ENCODE assay signal across 32 cellular contexts in the genomic region with DNA sequence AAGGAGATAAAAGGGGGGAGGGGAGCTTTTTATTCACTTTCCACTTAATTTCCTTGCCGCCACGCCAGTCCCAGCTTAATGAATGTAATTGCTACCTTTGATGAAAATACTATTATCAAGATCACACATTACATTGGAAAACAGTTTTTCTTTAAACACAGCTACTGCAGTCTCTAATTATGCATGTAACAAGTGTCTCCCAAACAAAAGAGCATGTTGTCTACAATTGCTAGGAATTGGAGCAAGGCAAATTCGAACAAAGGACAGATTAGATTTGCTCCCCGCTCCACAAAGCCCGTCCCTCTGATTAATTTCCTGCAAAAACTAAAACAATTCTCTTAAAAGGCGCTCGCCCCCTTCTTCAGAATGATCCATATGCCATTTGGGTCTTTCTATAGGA.
DNase-seq lines count a peak whose midpoint lies in the region; TF ChIP-seq lines count a peak whose summit lies in the region.
"Had no signal": no experiment of that assay in that cellular context is flagged by ENCODE, and none has a peak within 500 bp of the region (broad histone marks: within the 10 kb centered on the region; RNA-seq: fewer than 3 reads in every experiment).

No MANE protein-coding gene starts in this region.

- no peaks in the 10 kb centered on the region for H3K36me3 ChIP-seq in esophagus muscularis mucosa
- no peaks in the 10 kb centered on the region for H3K36me3 ChIP-seq in SK-N-SH (replicated peaks in 1 of 2; ENCODE audit: control insufficient read depth in 1 of 2, insufficient read depth in 2 of 2, low read length in 1 of 2)
- H3K36me3 ChIP-seq: breast epithelium, heart right ventricle, lower lobe of right lung, right lobe of liver, suprapubic skin had no signal

- peaks cover 8% of the 10 kb centered on the region for H3K36me3 Mint-ChIP-seq in glutamatergic neuron (ENCODE audit: unreplicated experiment)
- H3K36me3 Mint-ChIP-seq: stimulated activated effector memory CD8-positive, alpha-beta T cell treated with anti-CD3 and anti-CD28 coated beads, Interleukin-12 subunit alpha, Interleukin-12 subunit beta, amount 100 ng/mL, for 72 hours; T-cell had no signal

- CTCF ChIA-PET in SK-N-SH (lab: Yijun Ruan, JAX), result interaction anchor here (1.3 to 1.4 kb wide), 3 partner anchors 11 to 64 kb away, joined by 3 to 5 read pairs (median 4); no protein-coding TSS in a partner anchor

- intact Hi-C loops in esophagus muscularis mucosa (cut with DNase I), result no loop called here

- no peaks in the 10 kb centered on the region for H3F3A ChIP-seq in SK-N-SH (replicated peaks; ENCODE audit: insufficient read depth)

- no peaks in the 10 kb centered on the region for H3K4me1 ChIP-seq in esophagus muscularis mucosa
- H3K4me1 ChIP-seq in SK-N-SH (ENCODE audit: control insufficient read depth in 1 of 2, insufficient read depth in 2 of 2, low read depth in 1 of 2, low read length in 1 of 2), result no peaks in the 10 kb centered on the region
- H3K4me1 ChIP-seq: breast epithelium, heart right ventricle, lower lobe of right lung, right lobe of liver, suprapubic skin had no signal

- H3K27me3 ChIP-seq in esophagus muscularis mucosa, result peaks cover 0 to 23% (median 0%) of the 10 kb centered on the region in 4 donors
- no peaks in the 10 kb centered on the region for H3K27me3 ChIP-seq in SK-N-SH (ENCODE audit: insufficient read depth)
- H3K27me3 ChIP-seq: breast epithelium, right lobe of liver had no signal

- no peak for TF ChIP-seq POLR2A in esophagus muscularis mucosa (IDR thresholded peaks at IDR 0.05; ENCODE audit: low read depth)

- H3K9me3 ChIP-seq in esophagus muscularis mucosa (no peaks in the 10 kb centered on the region), SK-N-SH (no peaks in the 10 kb centered on the region)
- H3K9me3 ChIP-seq: breast epithelium, heart right ventricle, lower lobe of right lung, right lobe of liver, suprapubic skin had no signal

- no peak overlapping the region for H3K4me3 Mint-ChIP-seq in glutamatergic neuron (ENCODE audit: unreplicated experiment)
- H3K4me3 Mint-ChIP-seq: nephron; stimulated activated effector memory CD8-positive, alpha-beta T cell treated with anti-CD3 and anti-CD28 coated beads, Interleukin-12 subunit alpha, Interleukin-12 subunit beta, amount 100 ng/mL, for 72 hours; T-cell had no signal

- TF ChIP-seq CTCF in esophagus muscularis mucosa (IDR thresholded peaks at IDR 0.05) (no peak), glutamatergic neuron (IDR thresholded peaks at IDR 0.05; ENCODE audit: partially characterized antibody, unreplicated experiment) (no peak), SK-N-SH (IDR thresholded peaks at IDR 0.05) (no peak)

- no peak overlapping the region for H3K4me2 ChIP-seq in SK-N-SH

- WGBS in esophagus muscularis mucosa, result 76% methylated on average over 7 of the region's 7 CpGs
- WGBS in SK-N-SH (ENCODE audit: low lambda C conversion rate), result 15% methylated on average over 7 of the region's 7 CpGs

- DNase-seq in NCI-H1105 treated with DMSO at 0.1 percent for 48 hours (lab: John Stamatoyannopoulos, UW) (peak; percentile 80), NCI-H2227 (lab: John Stamatoyannopoulos, UW; ENCODE audit: unreplicated experiment) (peak; percentile 71), esophagus muscularis mucosa (ENCODE audit: extremely low spot score) (peak; percentile 24), retina (peak; percentile 66), HuH-7.5 (ENCODE audit: low spot score) (no peak), glutamatergic neuron (no peak), SK-N-SH (no peak)
- DNase-seq: activated CD4-positive, CD25-positive, alpha-beta regulatory T cell; activated CD8-positive, alpha-beta memory T cell treated with anti-CD3 and anti-CD28 coated beads, Interleukin-2, amount 50 U/mL, for 4 hours; activated naive CD4-positive, alpha-beta T cell treated with anti-CD3 and anti-CD28 coated beads, Interleukin-2, amount 50 U/mL, for 16 hours; effector memory CD4-positive, alpha-beta T cell; erythroblast; foreskin fibroblast; HCEC 1CT; heart right ventricle; KBM-7; kidney glomerular epithelial cell; lower lobe of right lung; MM.1S; NCI-H187; NCI-H446 treated with DMSO at 0.1 percent for 48 hours; posterior cingulate gyrus; right lobe of liver; SIG-M5; stimulated activated CD4-positive, alpha-beta T cell treated with anti-CD3 and anti-CD28 coated beads, Interleukin-12 subunit alpha, Interleukin-12 subunit beta, amount 100 ng/mL, for 4 hours; stimulated activated CD4-positive, alpha-beta T cell treated with anti-CD3 and anti-CD28 coated beads, Interleukin-4, amount 100 ng/mL, for 24 hours; T-cell had no signal

- H3K4me1 Mint-ChIP-seq in glutamatergic neuron (ENCODE audit: low read depth, unreplicated experiment), result no peaks in the 10 kb centered on the region
- H3K4me1 Mint-ChIP-seq: nephron; stimulated activated effector memory CD8-positive, alpha-beta T cell treated with anti-CD3 and anti-CD28 coated beads, Interleukin-12 subunit alpha, Interleukin-12 subunit beta, amount 100 ng/mL, for 72 hours; T-cell had no signal

- H3K4me3 ChIP-seq in esophagus muscularis mucosa (no peak overlapping the region), SK-N-SH (ENCODE audit: low read depth in 2 of 2, low read length in 1 of 2) (no peak overlapping the region)
- H3K4me3 ChIP-seq: breast epithelium, heart right ventricle, lower lobe of right lung, right lobe of liver, suprapubic skin had no signal

- H3K9ac ChIP-seq in SK-N-SH, result no peak overlapping the region

- TF ChIP-seq RAD21 in SK-N-SH (IDR thresholded peaks at IDR 0.05; ENCODE audit: low read length), result no peak

- H3K9me2 ChIP-seq in SK-N-SH, result no peaks in the 10 kb centered on the region

- H3K27ac ChIP-seq in esophagus muscularis mucosa (replicated peaks in 1 of 4) (no peak overlapping the region), SK-N-SH (ENCODE audit: low read depth in 2 of 2, low read length in 1 of 2) (no peak overlapping the region)
- H3K27ac ChIP-seq: breast epithelium, C4-2B, heart right ventricle, lower lobe of right lung, right lobe of liver, suprapubic skin had no signal

- no peak overlapping the region for H2AFZ ChIP-seq in SK-N-SH (ENCODE audit: low read depth)

- TF ChIP-seq EP300 in esophagus muscularis mucosa (IDR thresholded peaks at IDR 0.05), result no peak
- no peak for TF ChIP-seq EP300 in SK-N-SH (IDR thresholded peaks at IDR 0.05; ENCODE audit: borderline replicate concordance in 1 of 2, low read depth in 1 of 2, low read length in 1 of 2)

- no peak overlapping the region for H3K27ac Mint-ChIP-seq in glutamatergic neuron (ENCODE audit: unreplicated experiment)
- H3K27ac Mint-ChIP-seq: nephron; stimulated activated effector memory CD8-positive, alpha-beta T cell treated with anti-CD3 and anti-CD28 coated beads, Interleukin-12 subunit alpha, Interleukin-12 subunit beta, amount 100 ng/mL, for 72 hours; T-cell had no signal

- peaks cover 2% of the 10 kb centered on the region for H3K27me3 Mint-ChIP-seq in glutamatergic neuron (ENCODE audit: unreplicated experiment)

- no peaks in the 10 kb centered on the region for H3K79me2 ChIP-seq in SK-N-SH (ENCODE audit: insufficient read depth)

- H4K20me1 ChIP-seq in SK-N-SH (ENCODE audit: insufficient read depth), result no peaks in the 10 kb centered on the region

- no peaks in the 10 kb centered on the region for H3K9me3 Mint-ChIP-seq in glutamatergic neuron (ENCODE audit: unreplicated experiment)
- H3K9me3 Mint-ChIP-seq: nephron; stimulated activated effector memory CD8-positive, alpha-beta T cell treated with anti-CD3 and anti-CD28 coated beads, Interleukin-12 subunit alpha, Interleukin-12 subunit beta, amount 100 ng/mL, for 72 hours; T-cell had no signal

- POLR2A ChIA-PET in SK-N-SH (lab: Yijun Ruan, JAX), result no interaction called here

TF ChIP-seq in SK-N-SH, 30 proteins besides CTCF, POLR2A, EP300 and RAD21:
- TF ChIP-seq USF2 (IDR thresholded peaks at IDR 0.05; ENCODE audit: borderline replicate concordance, low read depth, low read length) (no peak), NRF1 (IDR thresholded peaks at IDR 0.05; ENCODE audit: low read depth, low read length) (no peak), FOXJ3 (CRISPR knock-in tag; IDR thresholded peaks at IDR 0.05) (no peak), FOXM1 (IDR thresholded peaks at IDR 0.05; ENCODE audit: low read depth) (no peak), FOSL2 (IDR thresholded peaks at IDR 0.05; ENCODE audit: borderline replicate concordance, low read depth) (no peak)
- TF ChIP-seq, protein P1, sequence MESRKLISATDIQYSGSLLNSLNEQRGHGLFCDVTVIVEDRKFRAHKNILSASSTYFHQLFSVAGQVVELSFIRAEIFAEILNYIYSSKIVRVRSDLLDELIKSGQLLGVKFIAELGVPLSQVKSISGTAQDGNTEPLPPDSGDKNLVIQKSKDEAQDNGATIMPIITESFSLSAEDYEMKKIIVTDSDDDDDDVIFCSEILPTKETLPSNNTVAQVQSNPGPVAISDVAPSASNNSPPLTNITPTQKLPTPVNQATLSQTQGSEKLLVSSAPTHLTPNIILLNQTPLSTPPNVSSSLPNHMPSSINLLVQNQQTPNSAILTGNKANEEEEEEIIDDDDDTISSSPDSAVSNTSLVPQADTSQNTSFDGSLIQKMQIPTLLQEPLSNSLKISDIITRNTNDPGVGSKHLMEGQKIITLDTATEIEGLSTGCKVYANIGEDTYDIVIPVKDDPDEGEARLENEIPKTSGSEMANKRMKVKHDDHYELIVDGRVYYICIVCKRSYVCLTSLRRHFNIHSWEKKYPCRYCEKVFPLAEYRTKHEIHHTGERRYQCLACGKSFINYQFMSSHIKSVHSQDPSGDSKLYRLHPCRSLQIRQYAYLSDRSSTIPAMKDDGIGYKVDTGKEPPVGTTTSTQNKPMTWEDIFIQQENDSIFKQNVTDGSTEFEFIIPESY (IDR thresholded peaks at IDR 0.05; ENCODE audit: borderline replicate concordance, low read depth), result no peak

Comparison
In these comparisons a context has a peak if more than half of its experiments do, and no peak if none do; other contexts are left out.
1. DNase-seq: peak in NCI-H1105 treated with DMSO at 0.1 percent for 48 hours (single experiment), NCI-H2227 (single experiment), esophagus muscularis mucosa (single experiment) and retina (single experiment); none in HuH-7.5 (single experiment), glutamatergic neuron (single experiment) and SK-N-SH (single experiment).